In the genomic region with DNA sequence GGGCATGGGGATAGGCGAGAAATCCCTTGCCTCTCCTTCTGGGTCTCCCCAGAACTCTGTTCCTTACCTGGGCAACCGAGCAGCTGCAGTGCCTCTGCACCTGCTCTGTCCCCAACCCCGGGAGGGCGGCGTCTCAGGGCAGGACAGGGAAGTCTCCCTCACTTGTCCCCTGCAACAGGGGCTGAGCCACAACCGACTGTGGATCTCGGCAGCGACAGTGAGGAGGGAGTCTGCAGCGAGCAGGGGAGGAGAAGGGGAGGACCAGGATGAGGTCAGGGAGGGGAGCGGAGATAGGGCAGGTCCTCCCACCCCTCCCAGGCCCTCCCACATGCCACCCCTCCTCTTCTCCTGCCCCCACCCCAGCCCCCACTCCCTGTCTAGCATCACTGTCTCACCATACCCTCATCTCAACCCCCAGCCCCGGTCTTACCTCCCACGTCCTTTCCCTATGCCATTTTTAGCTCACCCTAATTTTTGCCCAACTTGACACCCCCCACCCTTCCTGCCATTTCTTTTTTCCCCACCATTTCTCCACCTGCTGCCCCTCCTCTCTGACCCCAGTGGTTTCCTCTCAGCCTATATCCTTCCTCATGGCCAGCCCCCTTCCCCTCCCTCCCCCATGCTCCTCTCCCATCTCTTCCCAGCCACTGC, we compare ENCODE assay signal across 10 cellular contexts. TPM values are rescaled to one million over a fixed set of nuclear protein-coding genes. Genes with fewer than 3 reads are reported as not detected.
A peak's percentile ranks its signal among the peaks of the same experiment; 100 is the strongest.
DNase-seq lines count a peak whose midpoint lies in the region; ATAC-seq, FAIRE-seq and TF ChIP-seq lines count a peak whose summit lies in the region.
"Had no signal": no experiment of that assay in that cellular context is flagged by ENCODE, and none has a peak within 500 bp of the region (broad histone marks: within the 10 kb centered on the region; RNA-seq: fewer than 3 reads in every experiment).

TNXB (minus strand) TSS at position 225 of the 651 bp plus-strand sequence. CDS start 11,140 bp downstream, outside the sequence.

- no peak within 1 kb of the TSS for H3K27ac ChIP-seq in HUES48 (ENCODE audit: low read depth, low read length)
- H3K27ac ChIP-seq in astrocyte (ENCODE audit: low read depth, low read length): no peak within 1 kb of the TSS
- peak within 1 kb of the TSS; percentile 66 to 77 for H3K27ac ChIP-seq in left lung

- H2AFZ ChIP-seq in astrocyte (ENCODE audit: low read depth, low read length): no peak within 1 kb of the TSS

- H3K4me1 Mint-ChIP-seq in astrocyte (ENCODE audit: low read depth, unreplicated experiment): peaks cover 17% of the 10 kb centered on the region
- peaks cover 28% of the 10 kb centered on the region for H3K4me1 Mint-ChIP-seq in stimulated activated naive CD8-positive, alpha-beta T cell treated with anti-CD3 and anti-CD28 coated beads, Interleukin-15, amount 100 ng/mL, for 72 hours

- peaks cover 15% of the 10 kb centered on the region for H3K27me3 ChIP-seq in HUES48 (ENCODE audit: control insufficient read depth, insufficient read depth, low read length)
- peaks cover 9% of the 10 kb centered on the region for H3K27me3 ChIP-seq in astrocyte (ENCODE audit: insufficient read depth, low read length)
- peaks cover 0 to 42% of the 10 kb centered on the region in 2 donors for H3K27me3 ChIP-seq in left lung

- DNase-seq in astrocyte (ENCODE audit: low read depth): no peak
- no peak for DNase-seq in left lung
- no peak for DNase-seq in stimulated activated naive CD8-positive, alpha-beta T cell treated with anti-CD3 and anti-CD28 coated beads, Interleukin-15, amount 100 ng/mL, for 72 hours
- DNase-seq in head of caudate nucleus: no peak
- no peak for DNase-seq in activated effector memory CD4-positive, alpha-beta T cell treated with anti-CD3 and anti-CD28 coated beads, Interleukin-2, amount 50 U/mL, for 16 hours
- DNase-seq: T1000 had no signal

- no peak for FAIRE-seq in astrocyte (lab: Jason Lieb, UNC)
- FAIRE-seq: colon had no signal

- TF ChIP-seq CTCF in astrocyte (IDR thresholded peaks at IDR 0.05; ENCODE audit: insufficient read depth, low read depth, low read length) (no peak), left lung (IDR thresholded peaks at IDR 0.05) (no peak)

- H3K4me1 ChIP-seq in HUES48 (ENCODE audit: control insufficient read depth, insufficient read depth, low read length) (peaks cover 5% of the 10 kb centered on the region; the same call in 1 of the 2 replicates), astrocyte (ENCODE audit: insufficient read depth, low read length) (peaks cover 11% of the 10 kb centered on the region), left lung (peaks cover 18 to 51% of the 10 kb centered on the region in 2 donors)

- peak; percentile 5 for ATAC-seq in left lung
- ATAC-seq in stimulated activated naive CD8-positive, alpha-beta T cell treated with anti-CD3 and anti-CD28 coated beads, Interleukin-15, amount 100 ng/mL, for 72 hours: peak; percentile 40
- ATAC-seq in GM19328 (IDR thresholded peaks at IDR 0.05; ENCODE audit: unreplicated experiment): no peak
- ATAC-seq in HG02884 (IDR thresholded peaks at IDR 0.05; ENCODE audit: unreplicated experiment): no peak

- peaks cover 11% of the 10 kb centered on the region for H4K20me1 ChIP-seq in astrocyte (ENCODE audit: insufficient read depth, low read length)

- H3K27ac Mint-ChIP-seq in astrocyte (ENCODE audit: unreplicated experiment): no peak within 1 kb of the TSS
- peak within 1 kb of the TSS in 1 of 2 donors; percentile 91 for H3K27ac Mint-ChIP-seq in stimulated activated naive CD8-positive, alpha-beta T cell treated with anti-CD3 and anti-CD28 coated beads, Interleukin-15, amount 100 ng/mL, for 72 hours

- no peaks in the 10 kb centered on the region for H3K79me2 ChIP-seq in astrocyte (ENCODE audit: insufficient read depth, low read length)

- intact Hi-C loops in left lung (cut with DNase I): no loop called here
- intact Hi-C loops in head of caudate nucleus (cut with DNase I): no loop called here

- H3K27me3 Mint-ChIP-seq in astrocyte (ENCODE audit: low read depth, unreplicated experiment): peaks cover 63% of the 10 kb centered on the region
- H3K27me3 Mint-ChIP-seq in stimulated activated naive CD8-positive, alpha-beta T cell treated with anti-CD3 and anti-CD28 coated beads, Interleukin-15, amount 100 ng/mL, for 72 hours: peaks cover 36% of the 10 kb centered on the region

- H3K36me3 ChIP-seq in HUES48 (ENCODE audit: control insufficient read depth, insufficient read depth, low read length): no peaks in the 10 kb centered on the region
- H3K36me3 ChIP-seq in astrocyte (ENCODE audit: insufficient read depth, low read length): no peaks in the 10 kb centered on the region
- peaks cover 0 to 5% of the 10 kb centered on the region in 2 donors for H3K36me3 ChIP-seq in left lung

- H3K4me3 Mint-ChIP-seq in astrocyte (ENCODE audit: unreplicated experiment): peak within 1 kb of the TSS; percentile 8
- no peak within 1 kb of the TSS for H3K4me3 Mint-ChIP-seq in stimulated activated naive CD8-positive, alpha-beta T cell treated with anti-CD3 and anti-CD28 coated beads, Interleukin-15, amount 100 ng/mL, for 72 hours

- H3K4me3 ChIP-seq in HUES48 (ENCODE audit: low read depth, low read length) (peak within 1 kb of the TSS; percentile 31; the same call in 1 of the 2 replicates), astrocyte (ENCODE audit: insufficient read depth, low read depth, low read length) (no peak within 1 kb of the TSS), left lung (peak within 1 kb of the TSS; percentile 21 to 40)

- H3K4me2 ChIP-seq in astrocyte (ENCODE audit: low read length): peak within 1 kb of the TSS; percentile 14

- no peaks in the 10 kb centered on the region for H3K9me3 Mint-ChIP-seq in astrocyte (ENCODE audit: unreplicated experiment)
- no peaks in the 10 kb centered on the region for H3K9me3 Mint-ChIP-seq in stimulated activated naive CD8-positive, alpha-beta T cell treated with anti-CD3 and anti-CD28 coated beads, Interleukin-15, amount 100 ng/mL, for 72 hours

- H3K36me3 Mint-ChIP-seq in astrocyte (ENCODE audit: low read depth, unreplicated experiment): peaks cover 6% of the 10 kb centered on the region

- H3K9me3 ChIP-seq in HUES48 (ENCODE audit: control insufficient read depth, insufficient read depth, low read length) (no peaks in the 10 kb centered on the region), astrocyte (ENCODE audit: insufficient read depth, low read depth, low read length) (peaks cover 5% of the 10 kb centered on the region), left lung (no peaks in the 10 kb centered on the region)

- H3K9ac ChIP-seq in HUES48 (ENCODE audit: low read depth, low read length): no peak within 1 kb of the TSS
- no peak within 1 kb of the TSS for H3K9ac ChIP-seq in astrocyte (ENCODE audit: low read length)

RNA-seq across cellular contexts. Expression of gene TNXB, which starts in this region (rescaled TPM):
- total RNA-seq in astrocyte (1.8 and 2.3 TPM in 2 replicates), left lung (10 to 100 TPM; 44.8 to 78.4 TPM)

Comparison
In these comparisons a context has a peak if more than half of its experiments do, and no peak if none do; other contexts are left out.
1. RNA of gene TNXB (total RNA-seq): 44.8 to 78.4 TPM in left lung; 1.8 to 2.3 TPM in astrocyte; every median in the first group is over 10 times any median in the second.
2. H3K27ac ChIP-seq: peak in left lung (2 of 2); none in HUES48 (single experiment) and astrocyte (single experiment).
3. ATAC-seq: peak in left lung (single experiment) and stimulated activated naive CD8-positive, alpha-beta T cell treated with anti-CD3 and anti-CD28 coated beads, Interleukin-15, amount 100 ng/mL, for 72 hours (single experiment); none in GM19328 (single experiment) and HG02884 (single experiment).